Comparison of ENCODE assay signal across 1 cellular context in genomic region chr2:121135168-121135853, GRCh38.
A peak's percentile ranks its signal among the peaks of the same experiment; 100 is the strongest.
TF ChIP-seq lines count a peak whose summit lies in the region.

No MANE protein-coding gene starts in this region.

TF ChIP-seq in HepG2, 621 proteins besides CTCF, POLR2A, EP300 and RAD21 (continued from another document):
- TF ChIP-seq, protein P1, sequence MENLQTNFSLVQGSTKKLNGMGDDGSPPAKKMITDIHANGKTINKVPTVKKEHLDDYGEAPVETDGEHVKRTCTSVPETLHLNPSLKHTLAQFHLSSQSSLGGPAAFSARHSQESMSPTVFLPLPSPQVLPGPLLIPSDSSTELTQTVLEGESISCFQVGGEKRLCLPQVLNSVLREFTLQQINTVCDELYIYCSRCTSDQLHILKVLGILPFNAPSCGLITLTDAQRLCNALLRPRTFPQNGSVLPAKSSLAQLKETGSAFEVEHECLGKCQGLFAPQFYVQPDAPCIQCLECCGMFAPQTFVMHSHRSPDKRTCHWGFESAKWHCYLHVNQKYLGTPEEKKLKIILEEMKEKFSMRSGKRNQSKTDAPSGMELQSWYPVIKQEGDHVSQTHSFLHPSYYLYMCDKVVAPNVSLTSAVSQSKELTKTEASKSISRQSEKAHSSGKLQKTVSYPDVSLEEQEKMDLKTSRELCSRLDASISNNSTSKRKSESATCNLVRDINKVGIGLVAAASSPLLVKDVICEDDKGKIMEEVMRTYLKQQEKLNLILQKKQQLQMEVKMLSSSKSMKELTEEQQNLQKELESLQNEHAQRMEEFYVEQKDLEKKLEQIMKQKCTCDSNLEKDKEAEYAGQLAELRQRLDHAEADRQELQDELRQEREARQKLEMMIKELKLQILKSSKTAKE (CRISPR knock-in tag; IDR thresholded peaks at IDR 0.05; ENCODE audit: borderline replicate concordance) = no peak
- TF ChIP-seq LCORL (IDR thresholded peaks at IDR 0.05) (peak; percentile 85), LCORL (CRISPR knock-in tag; IDR thresholded peaks at IDR 0.05) (no peak), ZNF629 (CRISPR knock-in tag; conservative IDR thresholded peaks at IDR 0.05) (peak; percentile 50; the same call in 1 of the 2 replicates), MAF1 (CRISPR knock-in tag; IDR thresholded peaks at IDR 0.05; ENCODE audit: borderline replicate concordance) (no peak)
